16 cellular contexts compared by ENCODE assay signal in genomic region chr6:128098000-128098581, GRCh38.
DNase-seq lines count a peak whose midpoint lies in the region; ATAC-seq and TF ChIP-seq lines count a peak whose summit lies in the region.
"Had no signal": no experiment of that assay in that cellular context is flagged by ENCODE, and none has a peak within 500 bp of the region (broad histone marks: within the 10 kb centered on the region; RNA-seq: fewer than 3 reads in every experiment).

No MANE protein-coding gene starts in this region.

- intact Hi-C loops in uterus (cut with DNase I; ENCODE audit: low total_unique reads) = no loop called here

- peak; percentile 12 for DNase-seq in NCI-H1105 treated with DMSO at 0.1 percent for 48 hours (lab: John Stamatoyannopoulos, UW)
- DNase-seq in NCI-H1105 (lab: John Stamatoyannopoulos, UW) = no peak
- peak; percentile 40 for DNase-seq in RKO (ENCODE audit: low spot score)
- DNase-seq in glutamatergic neuron = no peak
- no peak for DNase-seq in NCI-H2107 treated with DMSO at 0.1 percent for 48 hours (lab: John Stamatoyannopoulos, UW; ENCODE audit: unreplicated experiment)
- no peak for DNase-seq in uterus
- DNase-seq: 8988T; activated naive CD4-positive, alpha-beta T cell; colonic mucosa; gastrocnemius medialis; NCI-H2227 treated with DMSO at 0.1 percent for 48 hours; SHP77 treated with DMSO at 0.1 percent for 48 hours had no signal

- no peaks in the 10 kb centered on the region for H3K36me3 Mint-ChIP-seq in glutamatergic neuron (ENCODE audit: unreplicated experiment)
- H3K36me3 Mint-ChIP-seq: neural progenitor cell had no signal

- H3K4me1 Mint-ChIP-seq in glutamatergic neuron (ENCODE audit: low read depth, unreplicated experiment) = peaks cover 32% of the 10 kb centered on the region

- TF ChIP-seq POLR2A in uterus (IDR thresholded peaks at IDR 0.05) = no peak

- peak; percentile 71 for ATAC-seq in HG02610 (IDR thresholded peaks at IDR 0.05; ENCODE audit: unreplicated experiment)
- ATAC-seq in HG03469 (IDR thresholded peaks at IDR 0.05; ENCODE audit: unreplicated experiment) = no peak
- ATAC-seq: gastrocnemius medialis had no signal

- H3K9me3 Mint-ChIP-seq in glutamatergic neuron (ENCODE audit: unreplicated experiment) = peaks cover 2% of the 10 kb centered on the region
- H3K9me3 Mint-ChIP-seq: neural progenitor cell had no signal

- H3K27ac Mint-ChIP-seq in glutamatergic neuron (ENCODE audit: unreplicated experiment) = peak overlapping the region; percentile 60
- H3K27ac Mint-ChIP-seq: neural progenitor cell had no signal

- H3K4me3 ChIP-seq in uterus = no peak overlapping the region
- H3K4me3 ChIP-seq: colonic mucosa, gastrocnemius medialis, neural progenitor cell had no signal

- H3K27me3 Mint-ChIP-seq in glutamatergic neuron (ENCODE audit: unreplicated experiment) = no peaks in the 10 kb centered on the region

- H3K27ac ChIP-seq in uterus = no peak overlapping the region
- H3K27ac ChIP-seq: colonic mucosa, gastrocnemius medialis, neural progenitor cell, VCaP had no signal

- no peaks in the 10 kb centered on the region for H3K9me3 ChIP-seq in uterus
- H3K9me3 ChIP-seq: colonic mucosa, gastrocnemius medialis had no signal

- H3K4me3 Mint-ChIP-seq in glutamatergic neuron (ENCODE audit: unreplicated experiment) = no peak overlapping the region
- H3K4me3 Mint-ChIP-seq: neural progenitor cell had no signal

- H3K36me3 ChIP-seq in uterus = no peaks in the 10 kb centered on the region
- H3K36me3 ChIP-seq: colonic mucosa, gastrocnemius medialis, neural progenitor cell had no signal

- H3K4me1 ChIP-seq in uterus = no peaks in the 10 kb centered on the region
- H3K4me1 ChIP-seq: colonic mucosa, gastrocnemius medialis, neural progenitor cell had no signal

- H3K27me3 ChIP-seq in uterus = no peaks in the 10 kb centered on the region
- H3K27me3 ChIP-seq: colonic mucosa, gastrocnemius medialis, neural progenitor cell had no signal

- no peak for TF ChIP-seq CTCF in glutamatergic neuron (IDR thresholded peaks at IDR 0.05; ENCODE audit: partially characterized antibody, unreplicated experiment)
- no peak for TF ChIP-seq CTCF in uterus (IDR thresholded peaks at IDR 0.05)

Comparison
In these comparisons a context has a peak if more than half of its experiments do, and no peak if none do; other contexts are left out.
1. DNase-seq: peak in NCI-H1105 treated with DMSO at 0.1 percent for 48 hours (single experiment) and RKO (single experiment); none in NCI-H1105 (single experiment), glutamatergic neuron (single experiment), NCI-H2107 treated with DMSO at 0.1 percent for 48 hours (single experiment) and uterus (0 of 2).